ENCODE assay signal across 22 cellular contexts in genomic region chr7:38893061-38893460, GRCh38. TPM values are rescaled to one million over a fixed set of nuclear protein-coding genes. Genes with fewer than 3 reads are reported as not detected.
A peak's percentile ranks its signal among the peaks of the same experiment; 100 is the strongest.
DNase-seq lines count a peak whose midpoint lies in the region; ATAC-seq and TF ChIP-seq lines count a peak whose summit lies in the region.
"Had no signal": no experiment of that assay in that cellular context is flagged by ENCODE, and none has a peak within 500 bp of the region (broad histone marks: within the 10 kb centered on the region; RNA-seq: fewer than 3 reads in every experiment).

No MANE protein-coding gene starts in this region.

- TF ChIP-seq CTCF in RWPE2 (IDR thresholded peaks at IDR 0.05; ENCODE audit: poor library complexity, severe bottlenecking) (no peak), fibroblast of mammary gland (conservative IDR thresholded peaks at IDR 0.05; ENCODE audit: control insufficient read depth, insufficient read depth, low read depth, low read length) (no peak), smooth muscle cell (IDR thresholded peaks at IDR 0.05; ENCODE audit: borderline replicate concordance, insufficient read depth, poor library complexity, severe bottlenecking) (no peak)

- no peaks in the 10 kb centered on the region for H3F3A ChIP-seq in smooth muscle cell (ENCODE audit: low read depth)

- H3K79me2 ChIP-seq in smooth muscle cell (ENCODE audit: low read depth): peaks cover 3% of the 10 kb centered on the region

- H3K4me3 ChIP-seq in RWPE2 (ENCODE audit: severe bottlenecking) (no peak overlapping the region), fibroblast of mammary gland (ENCODE audit: control insufficient read depth, low read depth, low read length) (no peak overlapping the region), smooth muscle cell (no peak overlapping the region)
- H3K4me3 ChIP-seq: GM23248, lower lobe of right lung, thoracic aorta had no signal

- 90% methylated on average over 3 of the region's 3 CpGs for WGBS in smooth muscle cell (ENCODE audit: low lambda C conversion rate)

- no peak overlapping the region for H2AFZ ChIP-seq in smooth muscle cell (ENCODE audit: low read depth)
- H2AFZ ChIP-seq: GM23248 had no signal

- DNase-seq in HCEC 1CT (peak; percentile 50), RWPE2 (ENCODE audit: low spot score) (no peak), fibroblast of mammary gland (ENCODE audit: low read depth) (peak; percentile 35), smooth muscle cell (lab: John Stamatoyannopoulos, UW; ENCODE audit: unreplicated experiment) (no peak), foreskin melanocyte (no peak), hypothalamus (lab: John Stamatoyannopoulos, UW) (no peak), T1000 (lab: John Stamatoyannopoulos, UW) (no peak)
- DNase-seq: activated naive CD4-positive, alpha-beta T cell treated with anti-CD3 and anti-CD28 coated beads, Interleukin-2, amount 10 ng/mL, durations not matched to agents 7 days and 5 days; activated T-cell treated with anti-CD3 and anti-CD28 coated beads, Interleukin-2, amount 50 U/mL, for 48 hours; anterior cingulate cortex; DMS153; effector memory CD4-positive, alpha-beta T cell; GM23248; head of caudate nucleus; lower lobe of right lung; NCI-H1417; NCI-H510A treated with DMSO at 0.1 percent for 48 hours; right cardiac atrium; stimulated activated CD4-positive, alpha-beta T cell treated with anti-CD3 and anti-CD28 coated beads, Interleukin-15, amount 100 ng/mL, for 24 hours; SW 1271 had no signal

- no peak overlapping the region for H3K9ac ChIP-seq in smooth muscle cell (ENCODE audit: low read depth)
- H3K9ac ChIP-seq: GM23248 had no signal

- H3K4me1 ChIP-seq in RWPE2 (ENCODE audit: insufficient read depth, poor library complexity, severe bottlenecking) (no peaks in the 10 kb centered on the region), smooth muscle cell (ENCODE audit: low read depth) (no peaks in the 10 kb centered on the region)
- H3K4me1 ChIP-seq: lower lobe of right lung had no signal

- H3K27ac ChIP-seq in RWPE2 (ENCODE audit: poor library complexity, severe bottlenecking): no peak overlapping the region
- peak overlapping the region; percentile 61 for H3K27ac ChIP-seq in smooth muscle cell (ENCODE audit: low read depth)
- H3K27ac ChIP-seq: GM23248, lower lobe of right lung, thoracic aorta had no signal

- peaks cover 3% of the 10 kb centered on the region for H3K9me3 ChIP-seq in RWPE2 (ENCODE audit: severe bottlenecking)
- H3K9me3 ChIP-seq in smooth muscle cell (replicated peaks; ENCODE audit: low read depth): no peaks in the 10 kb centered on the region
- H3K9me3 ChIP-seq: lower lobe of right lung, thoracic aorta had no signal

- H3K4me2 ChIP-seq in smooth muscle cell: no peak overlapping the region

- H4K20me1 ChIP-seq in smooth muscle cell (ENCODE audit: low read depth): peaks cover 10% of the 10 kb centered on the region

- no peaks in the 10 kb centered on the region for H3K27me3 ChIP-seq in RWPE2 (ENCODE audit: insufficient read depth, poor library complexity, severe bottlenecking)
- no peaks in the 10 kb centered on the region for H3K27me3 ChIP-seq in smooth muscle cell (ENCODE audit: low read depth)

- H3K36me3 ChIP-seq in RWPE2 (ENCODE audit: low read depth) (peaks cover 11% of the 10 kb centered on the region), smooth muscle cell (ENCODE audit: low read depth) (peaks cover 6% of the 10 kb centered on the region)
- H3K36me3 ChIP-seq: thoracic aorta had no signal

- ATAC-seq in RWPE2 (ENCODE audit: low read depth): peak; percentile 94
- ATAC-seq: lower lobe of right lung, right cardiac atrium, Right ventricle myocardium inferior had no signal

RNA-seq across cellular contexts. Expression of gene VPS41, which starts 15.9 kb away (rescaled TPM):
- 39.7 and 51.0 TPM in 2 replicates for total RNA-seq in smooth muscle cell
- 22.1 and 31.5 TPM in 2 replicates for polyA plus RNA-seq in smooth muscle cell

Comparison
In these comparisons a context has a peak if more than half of its experiments do, and no peak if none do; other contexts are left out.
1. DNase-seq: peak in HCEC 1CT (single experiment) and fibroblast of mammary gland (single experiment); none in RWPE2 (single experiment), smooth muscle cell (single experiment), foreskin melanocyte (single experiment), hypothalamus (0 of 51) and T1000 (single experiment).